ENCODE assay signal across 8 cellular contexts in genomic region chr10:74888947-74889661, GRCh38.
DNase-seq lines count a peak whose midpoint lies in the region; ATAC-seq and TF ChIP-seq lines count a peak whose summit lies in the region.

No MANE protein-coding gene starts in this region.

- H3K36me3 ChIP-seq in hepatocyte (replicated peaks; ENCODE audit: insufficient read depth, low read depth) (no peaks in the 10 kb centered on the region), upper lobe of right lung (no peaks in the 10 kb centered on the region)

- H3K4me3 ChIP-seq in hepatocyte (no peak overlapping the region), upper lobe of right lung (no peak overlapping the region)

- POLR2A ChIA-PET in RWPE1 (lab: Yijun Ruan, JAX; ENCODE audit: low non-redundant PET): no interaction called here

- CTCF ChIA-PET in RWPE1 (lab: Yijun Ruan, JAX): interaction anchor here (0.6 kb wide), 1 partner anchor 32 kb away, joined by 6 read pairs; no protein-coding TSS in a partner anchor

- H3K27ac ChIP-seq in RWPE1 (no peak overlapping the region), hepatocyte (no peak overlapping the region), upper lobe of right lung (no peak overlapping the region)

- H3K9me3 ChIP-seq in hepatocyte (ENCODE audit: low read depth) (no peaks in the 10 kb centered on the region), upper lobe of right lung (no peaks in the 10 kb centered on the region)

- H3K27ac Mint-ChIP-seq in natural killer cell: peak overlapping the region; percentile 37 to 83
- H3K27ac Mint-ChIP-seq in natural killer cell treated with Interleukin-12 subunit alpha and Interleukin-12 subunit beta and Interleukin-15 and Interleukin-18, amount 100 ng/mL, for 72 hours: peak overlapping the region in 1 of 2 donors; percentile 83

- H3K4me1 ChIP-seq in hepatocyte (ENCODE audit: insufficient read depth) (no peaks in the 10 kb centered on the region), upper lobe of right lung (peaks cover 6% of the 10 kb centered on the region)

- TF ChIP-seq CTCF in natural killer cell (IDR thresholded peaks at IDR 0.05): no peak
- TF ChIP-seq CTCF in RWPE1 (conservative IDR thresholded peaks at IDR 0.05; ENCODE audit: low read depth): no peak
- TF ChIP-seq CTCF in hepatocyte (IDR thresholded peaks at IDR 0.05; ENCODE audit: poor library complexity): peak; percentile 6
- TF ChIP-seq CTCF in upper lobe of right lung (IDR thresholded peaks at IDR 0.05): no peak

- intact Hi-C loops in natural killer cell (cut with micrococcal nuclease): loop anchor here (1.0 kb wide), 1 partner anchor 130 kb away; no protein-coding TSS in a partner anchor
- intact Hi-C loops in upper lobe of right lung (cut with DNase I): no loop called here

- WGBS in hepatocyte (ENCODE audit: low lambda C conversion rate, missing lambda C conversion rate): 93% methylated on average over 6 of the region's 6 CpGs

- no peak overlapping the region for H2AFZ ChIP-seq in hepatocyte

- H3K9me3 Mint-ChIP-seq in natural killer cell: no peaks in the 10 kb centered on the region
- no peaks in the 10 kb centered on the region for H3K9me3 Mint-ChIP-seq in natural killer cell treated with Interleukin-12 subunit alpha and Interleukin-12 subunit beta and Interleukin-15 and Interleukin-18, amount 100 ng/mL, for 72 hours

- no peak overlapping the region for H3K4me3 Mint-ChIP-seq in natural killer cell
- H3K4me3 Mint-ChIP-seq in natural killer cell treated with Interleukin-12 subunit alpha and Interleukin-12 subunit beta and Interleukin-15 and Interleukin-18, amount 100 ng/mL, for 72 hours: no peak overlapping the region

- DNase-seq in natural killer cell (no peak), RWPE1 (ENCODE audit: low spot score) (peak; percentile 23), hepatocyte (ENCODE audit: low spot score) (no peak), upper lobe of right lung (no peak), COR-L47 (lab: John Stamatoyannopoulos, UW) (no peak)
- no peak for DNase-seq in natural killer cell treated with Interleukin-12 subunit alpha and Interleukin-12 subunit beta and Interleukin-15 and Interleukin-18, amount 100 ng/mL, for 72 hours (ENCODE audit: low spot score)
- no peak for DNase-seq in activated CD8-positive, alpha-beta memory T cell treated with anti-CD3 and anti-CD28 coated beads, Interleukin-2, amount 50 U/mL, for 48 hours

- no peaks in the 10 kb centered on the region for H3K27me3 ChIP-seq in hepatocyte
- no peaks in the 10 kb centered on the region for H3K27me3 ChIP-seq in upper lobe of right lung

- H3K36me3 Mint-ChIP-seq in natural killer cell: no peaks in the 10 kb centered on the region
- H3K36me3 Mint-ChIP-seq in natural killer cell treated with Interleukin-12 subunit alpha and Interleukin-12 subunit beta and Interleukin-15 and Interleukin-18, amount 100 ng/mL, for 72 hours: no peaks in the 10 kb centered on the region

- ATAC-seq in natural killer cell (peak in 2 of 3 donors; percentile 48 to 59), upper lobe of right lung (peak; percentile 46), GM18868 (IDR thresholded peaks at IDR 0.05; ENCODE audit: unreplicated experiment) (no peak)
- ATAC-seq in natural killer cell treated with Interleukin-12 subunit alpha and Interleukin-12 subunit beta and Interleukin-15 and Interleukin-18, amount 100 ng/mL, for 72 hours: no peak

- no peaks in the 10 kb centered on the region for H3K9me2 ChIP-seq in hepatocyte (replicated peaks; ENCODE audit: insufficient read depth)

- peaks cover 44% of the 10 kb centered on the region for H4K20me1 ChIP-seq in hepatocyte (ENCODE audit: insufficient read depth, poor library complexity, severe bottlenecking)

- peaks cover 43 to 66% of the 10 kb centered on the region in 2 donors for H3K4me1 Mint-ChIP-seq in natural killer cell
- H3K4me1 Mint-ChIP-seq in natural killer cell treated with Interleukin-12 subunit alpha and Interleukin-12 subunit beta and Interleukin-15 and Interleukin-18, amount 100 ng/mL, for 72 hours (ENCODE audit: low read depth in 2 of 2): peaks cover 21 to 35% of the 10 kb centered on the region in 2 donors

- no peak overlapping the region for H3K4me2 ChIP-seq in hepatocyte

- H3K27me3 Mint-ChIP-seq in natural killer cell (ENCODE audit: low read depth in 2 of 2): no peaks in the 10 kb centered on the region
- no peaks in the 10 kb centered on the region for H3K27me3 Mint-ChIP-seq in natural killer cell treated with Interleukin-12 subunit alpha and Interleukin-12 subunit beta and Interleukin-15 and Interleukin-18, amount 100 ng/mL, for 72 hours

- H3K79me2 ChIP-seq in hepatocyte: peaks cover 85% of the 10 kb centered on the region

Comparison
In these comparisons a context has a peak if more than half of its experiments do, and no peak if none do; other contexts are left out.
1. ATAC-seq: peak in natural killer cell (2 of 3) and upper lobe of right lung (single experiment); none in natural killer cell treated with Interleukin-12 subunit alpha and Interleukin-12 subunit beta and Interleukin-15 and Interleukin-18, amount 100 ng/mL, for 72 hours (0 of 2) and GM18868 (single experiment).